8 cellular contexts compared by ENCODE assay signal in genomic region chr22:26004477-26004876, GRCh38.
"Had no signal": no experiment of that assay in that cellular context is flagged by ENCODE, and none has a peak within 500 bp of the region (broad histone marks: within the 10 kb centered on the region; RNA-seq: fewer than 3 reads in every experiment).

No MANE protein-coding gene starts in this region.

- H3K27ac ChIP-seq: HL-60, KMS-11 had no signal

- DNase-seq: IMR-90, KBM-7, KG1 had no signal

- FAIRE-seq: HepG2, HTR-8/SVneo, K562 had no signal

- H3K4me3 ChIP-seq: K562 had no signal

- ATAC-seq: HepG2, K562 had no signal
